In genomic region chr4:55853484-55854046, GRCh38 we compare ENCODE assay signal across 8 cellular contexts. TPM values are rescaled to one million over a fixed set of nuclear protein-coding genes. Genes with fewer than 3 reads are reported as not detected.
DNase-seq lines count a peak whose midpoint lies in the region; ATAC-seq, FAIRE-seq and TF ChIP-seq lines count a peak whose summit lies in the region.

Gene EXOC1, plus strand, starts transcription at chr4:55853648. Its CDS starts 4,676 bp downstream, at chr4:55858324.

- intact Hi-C loops in esophagus muscularis mucosa (cut with DNase I): loop anchor here (5.0 kb wide), 1 partner anchor 306 kb away; the partner anchor contains the start of gene CLOCK

- H3K27ac ChIP-seq in KOPT-K1 (ENCODE audit: low read depth, low read length, poor library complexity, severe bottlenecking) (peak within 1 kb of the TSS; percentile 79), esophagus muscularis mucosa (replicated peaks in 1 of 4) (peak within 1 kb of the TSS; percentile 83 to 91 (median 88)), muscle layer of duodenum (ENCODE audit: low read length) (peak within 1 kb of the TSS; percentile 78)

- H3K36me3 Mint-ChIP-seq in activated T-cell treated with anti-CD3 and anti-CD28 coated beads, Interleukin-2, amount 50 U/mL, for 72 hours (ENCODE audit: insufficient read depth in 2 of 2): peaks cover 4 to 7% of the 10 kb centered on the region in 2 donors

- peaks cover 0 to 2% of the 10 kb centered on the region in 2 donors for H3K9me3 Mint-ChIP-seq in activated T-cell treated with anti-CD3 and anti-CD28 coated beads, Interleukin-2, amount 50 U/mL, for 72 hours

- H3K36me3 ChIP-seq in KOPT-K1 (ENCODE audit: insufficient read depth, low read length) (peaks cover 5% of the 10 kb centered on the region; the same call in 1 of the 2 replicates), esophagus muscularis mucosa (peaks cover 0 to 5% (median 0%) of the 10 kb centered on the region in 4 donors), muscle layer of duodenum (ENCODE audit: control insufficient read depth in 1 of 2, insufficient read depth in 2 of 2, low read length in 2 of 2) (peaks cover 0 to 14% of the 10 kb centered on the region in 2 donors)

- peak; percentile 90 for FAIRE-seq in RCC 7860 (lab: Jason Lieb, UNC)

- no peak for TF ChIP-seq POLR2A in esophagus muscularis mucosa (IDR thresholded peaks at IDR 0.05; ENCODE audit: low read depth)

- peak within 1 kb of the TSS; percentile 94 for H3K27ac Mint-ChIP-seq in activated T-cell treated with anti-CD3 and anti-CD28 coated beads, Interleukin-2, amount 50 U/mL, for 72 hours

- WGBS in esophagus muscularis mucosa: under 1% methylated on average over 28 of the region's 50 CpGs

- ATAC-seq in GM21786 (IDR thresholded peaks at IDR 0.05; ENCODE audit: unreplicated experiment): peak; percentile 98
- ATAC-seq in activated T-cell treated with anti-CD3 and anti-CD28 coated beads, Interleukin-2, amount 50 U/mL, for 72 hours (replicated peaks in 1 of 2): peak; percentile 97 to 98

- H3K4me1 Mint-ChIP-seq in activated T-cell treated with anti-CD3 and anti-CD28 coated beads, Interleukin-2, amount 50 U/mL, for 72 hours (ENCODE audit: low read depth): peaks cover 43% of the 10 kb centered on the region

- no peak within 1 kb of the TSS for H3K4me3 Mint-ChIP-seq in activated T-cell treated with anti-CD3 and anti-CD28 coated beads, Interleukin-2, amount 50 U/mL, for 72 hours

- TF ChIP-seq CTCF in esophagus muscularis mucosa (IDR thresholded peaks at IDR 0.05): no peak

- no peaks in the 10 kb centered on the region for H3K27me3 Mint-ChIP-seq in activated T-cell treated with anti-CD3 and anti-CD28 coated beads, Interleukin-2, amount 50 U/mL, for 72 hours (ENCODE audit: low read depth)

- H3K9me3 ChIP-seq in KOPT-K1 (ENCODE audit: insufficient read depth, low read length, poor library complexity, severe bottlenecking) (peaks cover 6% of the 10 kb centered on the region), esophagus muscularis mucosa (no peaks in the 10 kb centered on the region), muscle layer of duodenum (ENCODE audit: control insufficient read depth in 1 of 2, low read length in 2 of 2) (no peaks in the 10 kb centered on the region)

- DNase-seq in DMS79 (lab: John Stamatoyannopoulos, UW) (peak; percentile 88), RCC 7860 (ENCODE audit: low spot score) (peak; percentile 90), esophagus muscularis mucosa (ENCODE audit: extremely low spot score) (peak; percentile 99)
- peak; percentile 98 to 99 for DNase-seq in activated T-cell treated with anti-CD3 and anti-CD28 coated beads, Interleukin-2, amount 50 U/mL, for 72 hours
- peak; percentile 95 for DNase-seq in stimulated activated CD8-positive, alpha-beta memory T cell treated with anti-CD3 and anti-CD28 coated beads, Interleukin-7, amount 100 ng/mL, for 4 hours (ENCODE audit: low read depth in 2 of 2)

- H3K4me3 ChIP-seq in esophagus muscularis mucosa (peak within 1 kb of the TSS; percentile 80 to 98 (median 88)), muscle layer of duodenum (ENCODE audit: low read depth in 1 of 2, low read length in 2 of 2) (peak within 1 kb of the TSS; percentile 91 to 96)

- peaks cover 17 to 30% (median 21%) of the 10 kb centered on the region in 4 donors for H3K4me1 ChIP-seq in esophagus muscularis mucosa
- H3K4me1 ChIP-seq in muscle layer of duodenum (ENCODE audit: control insufficient read depth in 1 of 2, insufficient read depth in 2 of 2, low read length in 2 of 2): peaks cover 11 to 21% of the 10 kb centered on the region in 2 donors

- TF ChIP-seq EP300 in esophagus muscularis mucosa (IDR thresholded peaks at IDR 0.05): no peak

- peaks cover 0 to 8% (median 0%) of the 10 kb centered on the region in 4 donors for H3K27me3 ChIP-seq in esophagus muscularis mucosa
- H3K27me3 ChIP-seq in muscle layer of duodenum (ENCODE audit: low read depth, low read length): no peaks in the 10 kb centered on the region

RNA-seq across cellular contexts. Expression of gene EXOC1, which starts in this region (rescaled TPM):
- 10 to 100 TPM; 31.1 to 34.7 TPM for total RNA-seq in activated T-cell treated with anti-CD3 and anti-CD28 coated beads, Interleukin-2, amount 50 U/mL, for 72 hours
- 10 to 100 TPM; 22.0 to 33.6 (median 23.6) TPM for total RNA-seq in esophagus muscularis mucosa

Comparison
In these comparisons a context has a peak if more than half of its experiments do, and no peak if none do; other contexts are left out.
1. Peak in every context shown above with its lines: DNase-seq, ATAC-seq, H3K4me3 ChIP-seq and H3K27ac ChIP-seq.